In the genomic region with DNA sequence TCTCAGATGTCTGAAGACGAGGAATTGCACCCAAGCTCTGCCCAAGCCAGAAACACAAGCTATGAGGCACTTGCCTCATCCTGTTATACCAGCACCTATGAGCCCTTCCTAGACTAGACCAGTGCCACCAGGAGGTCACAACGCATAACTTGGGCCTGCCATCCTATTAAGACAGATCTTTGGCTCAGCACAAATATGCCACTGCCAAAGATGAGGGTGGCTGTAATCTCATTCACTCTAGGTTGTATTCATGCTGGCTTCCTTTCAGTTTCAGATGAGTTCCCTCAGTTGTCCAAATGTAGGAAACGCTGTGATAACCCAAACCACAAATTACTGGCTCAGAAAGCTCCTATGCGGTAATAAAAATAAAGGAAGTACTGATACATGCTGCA, we compare ENCODE assay signal across 18 cellular contexts.
A peak's percentile ranks its signal among the peaks of the same experiment; 100 is the strongest.
DNase-seq lines count a peak whose midpoint lies in the region; ATAC-seq and TF ChIP-seq lines count a peak whose summit lies in the region.
"Had no signal": no experiment of that assay in that cellular context is flagged by ENCODE, and none has a peak within 500 bp of the region (broad histone marks: within the 10 kb centered on the region; RNA-seq: fewer than 3 reads in every experiment).

No MANE protein-coding gene starts in this region.

- H3K27me3 ChIP-seq in body of pancreas (no peaks in the 10 kb centered on the region), lower lobe of right lung (ENCODE audit: low read depth) (no peaks in the 10 kb centered on the region)
- H3K27me3 ChIP-seq: neutrophil had no signal

- TF ChIP-seq CTCF in C4-2B (conservative IDR thresholded peaks at IDR 0.05) (peak; percentile 19; the same call in 1 of the 2 replicates), NB4 (IDR thresholded peaks at IDR 0.05; ENCODE audit: low read depth, low read length) (no peak), body of pancreas (IDR thresholded peaks at IDR 0.05) (no peak), lower lobe of right lung (IDR thresholded peaks at IDR 0.05) (no peak)

- peaks cover 18% of the 10 kb centered on the region for H3K4me1 ChIP-seq in body of pancreas
- peaks cover 11% of the 10 kb centered on the region for H3K4me1 ChIP-seq in lower lobe of right lung

- H3K9me3 ChIP-seq in body of pancreas (no peaks in the 10 kb centered on the region), lower lobe of right lung (no peaks in the 10 kb centered on the region)
- H3K9me3 ChIP-seq: neutrophil had no signal

- H3K4me3 ChIP-seq in NB4 (ENCODE audit: low read depth, low read length), result no peak overlapping the region
- H3K4me3 ChIP-seq in body of pancreas, result no peak overlapping the region
- no peak overlapping the region for H3K4me3 ChIP-seq in lower lobe of right lung
- H3K4me3 ChIP-seq: smooth muscle cell had no signal

- 22% methylated on average over 4 of the region's 4 CpGs; no CpG with 5 or more reads in 1 of the 2 donors for WGBS in body of pancreas, 2 donors

- no peaks in the 10 kb centered on the region for H3K36me3 ChIP-seq in body of pancreas (replicated peaks in 1 of 2; ENCODE audit: insufficient read depth in 1 of 2, low read depth in 2 of 2)
- no peaks in the 10 kb centered on the region for H3K36me3 ChIP-seq in lower lobe of right lung
- H3K36me3 ChIP-seq: brain microvascular endothelial cell, neutrophil, WERI-Rb-1 had no signal

- ATAC-seq in body of pancreas (peak; percentile 53), lower lobe of right lung (peak; percentile 29 to 55), HG02870 (IDR thresholded peaks at IDR 0.05; ENCODE audit: unreplicated experiment) (no peak)
- ATAC-seq: stimulated activated naive CD8-positive, alpha-beta T cell treated with anti-CD3 and anti-CD28 coated beads, Interleukin-15, amount 100 ng/mL, for 72 hours had no signal

- TF ChIP-seq POLR2A in NB4 (IDR thresholded peaks at IDR 0.05; ENCODE audit: extremely low read depth, insufficient read length), result no peak
- no peak for TF ChIP-seq POLR2A in body of pancreas (IDR thresholded peaks at IDR 0.05)

- peak; percentile 65 for DNase-seq in NB4 (ENCODE audit: low read depth)
- peak in 3 of 4 donors; percentile 10 to 26 (median 11) for DNase-seq in body of pancreas
- DNase-seq in lower lobe of right lung, result no peak
- no peak for DNase-seq in NCI-H128 (lab: John Stamatoyannopoulos, UW; ENCODE audit: unreplicated experiment)
- no peak for DNase-seq in NCI-H1105 treated with DMSO at 0.1 percent for 48 hours (lab: John Stamatoyannopoulos, UW)
- no peak for DNase-seq in SW 1271 (lab: John Stamatoyannopoulos, UW)
- DNase-seq: activated gamma-delta T cell treated with Interleukin-2 at 50 U/mL for 16 hours; brain microvascular endothelial cell; NCI-H2081 treated with DMSO at 0.1 percent for 48 hours; NK-92 treated with Interleukin-12 subunit alpha and Interleukin-12 subunit beta, amount 100 ng/mL, for 24 hours; stimulated activated naive CD8-positive, alpha-beta T cell treated with anti-CD3 and anti-CD28 coated beads, Interleukin-15, amount 100 ng/mL, for 72 hours; WERI-Rb-1 had no signal

- H3K27ac ChIP-seq in C4-2B (peak overlapping the region; percentile 51), body of pancreas (peak overlapping the region in 2 of 4 donors; percentile 12 to 41), lower lobe of right lung (peak overlapping the region; percentile 41)
- H3K27ac ChIP-seq: brain microvascular endothelial cell, HL-60, KMS-11, neutrophil, WERI-Rb-1 had no signal

- intact Hi-C loops in body of pancreas (cut with DNase I), result no loop called here
- intact Hi-C loops in lower lobe of right lung (cut with DNase I), result no loop called here

Comparison
In these comparisons a context has a peak if more than half of its experiments do, and no peak if none do; other contexts are left out.
1. DNase-seq: peak in NB4 (single experiment) and body of pancreas (3 of 4); none in lower lobe of right lung (single experiment), NCI-H128 (single experiment), NCI-H1105 treated with DMSO at 0.1 percent for 48 hours (single experiment) and SW 1271 (0 of 2).